23 cellular contexts compared by ENCODE assay signal in the genomic region with DNA sequence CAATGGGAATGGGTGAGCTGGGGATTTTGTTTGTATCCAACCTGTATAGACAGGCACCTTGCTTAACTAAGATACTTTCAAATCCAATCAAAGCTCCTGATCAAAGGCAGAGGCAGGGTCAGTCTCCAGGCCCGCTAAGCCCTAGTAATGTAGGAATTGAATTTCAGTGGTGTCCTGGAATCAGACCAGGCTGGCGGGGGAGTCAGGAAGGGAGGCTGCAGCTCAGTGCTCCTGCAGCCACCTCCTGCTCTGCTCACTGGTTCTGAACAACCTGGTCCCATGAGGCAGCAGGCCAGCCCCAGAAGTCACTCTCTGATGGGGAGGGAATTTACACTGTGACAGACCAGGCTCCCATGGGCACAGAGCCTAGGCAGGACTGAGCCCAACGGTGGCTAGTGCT. TPM values are rescaled to one million over a fixed set of nuclear protein-coding genes. Genes with fewer than 3 reads are reported as not detected.
A peak's percentile ranks its signal among the peaks of the same experiment; 100 is the strongest.
DNase-seq lines count a peak whose midpoint lies in the region; ATAC-seq and TF ChIP-seq lines count a peak whose summit lies in the region.
"Had no signal": no experiment of that assay in that cellular context is flagged by ENCODE, and none has a peak within 500 bp of the region (broad histone marks: within the 10 kb centered on the region; RNA-seq: fewer than 3 reads in every experiment).

No MANE protein-coding gene starts in this region.

- H3K9ac ChIP-seq in BLaER1 = no peak overlapping the region
- no peak overlapping the region for H3K9ac ChIP-seq in neural progenitor cell

- intact Hi-C loops in psoas muscle (cut with DNase I) = no loop called here

- no peaks in the 10 kb centered on the region for H3K79me2 ChIP-seq in neural progenitor cell (ENCODE audit: low read depth)

- H3K4me3 ChIP-seq in BLaER1 (no peak overlapping the region), psoas muscle (no peak overlapping the region), neural progenitor cell (no peak overlapping the region)
- H3K4me3 ChIP-seq: K562, PC-9, SJSA1 had no signal

- H3K27ac Mint-ChIP-seq in glutamatergic neuron (ENCODE audit: unreplicated experiment) (peak overlapping the region; percentile 96), neural progenitor cell (no peak overlapping the region)
- H3K27ac Mint-ChIP-seq: CD8-positive, alpha-beta T cell had no signal

- no peaks in the 10 kb centered on the region for H3F3A ChIP-seq in neural progenitor cell (ENCODE audit: low read depth)

- no peaks in the 10 kb centered on the region for H3K36me3 Mint-ChIP-seq in glutamatergic neuron (ENCODE audit: unreplicated experiment)
- no peaks in the 10 kb centered on the region for H3K36me3 Mint-ChIP-seq in neural progenitor cell
- H3K36me3 Mint-ChIP-seq: CD8-positive, alpha-beta T cell had no signal

- no peak overlapping the region for H3K27ac ChIP-seq in BLaER1
- no peak overlapping the region for H3K27ac ChIP-seq in psoas muscle
- H3K27ac ChIP-seq in neural progenitor cell = no peak overlapping the region
- H3K27ac ChIP-seq: C4-2B, PC-9, SJSA1 had no signal

- H3K27me3 ChIP-seq in BLaER1 (no peaks in the 10 kb centered on the region), psoas muscle (ENCODE audit: insufficient read depth in 3 of 3, low read length in 2 of 3) (peaks cover 0 to 1% (median 0%) of the 10 kb centered on the region in 3 donors), neural progenitor cell (no peaks in the 10 kb centered on the region)

- H3K9me3 Mint-ChIP-seq in glutamatergic neuron (ENCODE audit: unreplicated experiment) = peaks cover 31% of the 10 kb centered on the region
- no peaks in the 10 kb centered on the region for H3K9me3 Mint-ChIP-seq in neural progenitor cell
- H3K9me3 Mint-ChIP-seq: CD8-positive, alpha-beta T cell had no signal

- H3K4me1 ChIP-seq in BLaER1 = peaks cover 28% of the 10 kb centered on the region
- peaks cover 15% of the 10 kb centered on the region for H3K4me1 ChIP-seq in psoas muscle
- H3K4me1 ChIP-seq in neural progenitor cell = no peaks in the 10 kb centered on the region
- H3K4me1 ChIP-seq: Caco-2, SJSA1 had no signal

- peak; percentile 42 for DNase-seq in NCI-H69 (lab: John Stamatoyannopoulos, UW)
- peak; percentile 37 for DNase-seq in glutamatergic neuron
- no peak for DNase-seq in psoas muscle
- no peak for DNase-seq in DMS153 (lab: John Stamatoyannopoulos, UW)
- no peak for DNase-seq in neural progenitor cell (ENCODE audit: low spot score)
- DNase-seq: Caco-2; CD8-positive, alpha-beta T cell; DMS79 treated with DMSO at 0.1 percent for 48 hours; GOT3; NCI-H1092 treated with DMSO at 0.1 percent for 48 hours; NCI-H1436; NCI-H187 treated with DMSO at 0.1 percent for 48 hours; NCI-H345; NCI-H510A treated with DMSO at 0.1 percent for 48 hours; NCI-H748 treated with DMSO at 0.1 percent for 48 hours; NK-92 treated with Interleukin-12 subunit alpha and Interleukin-12 subunit beta, amount 100 ng/mL, for 24 hours; PC-9 had no signal

- H3K27me3 Mint-ChIP-seq in glutamatergic neuron (ENCODE audit: unreplicated experiment) (peaks cover 22% of the 10 kb centered on the region), neural progenitor cell (ENCODE audit: insufficient read depth, low read depth) (no peaks in the 10 kb centered on the region)

- TF ChIP-seq CTCF in glutamatergic neuron (IDR thresholded peaks at IDR 0.05; ENCODE audit: partially characterized antibody, unreplicated experiment) (no peak), psoas muscle (IDR thresholded peaks at IDR 0.05) (no peak), neural progenitor cell (IDR thresholded peaks at IDR 0.05) (no peak)

- H4K20me1 ChIP-seq in BLaER1 = no peaks in the 10 kb centered on the region
- no peaks in the 10 kb centered on the region for H4K20me1 ChIP-seq in neural progenitor cell (ENCODE audit: low read depth)

- peak overlapping the region; percentile 36 for H3K4me3 Mint-ChIP-seq in glutamatergic neuron (ENCODE audit: unreplicated experiment)
- no peak overlapping the region for H3K4me3 Mint-ChIP-seq in neural progenitor cell
- H3K4me3 Mint-ChIP-seq: CD8-positive, alpha-beta T cell had no signal

- H3K9me3 ChIP-seq in BLaER1 = no peaks in the 10 kb centered on the region
- no peaks in the 10 kb centered on the region for H3K9me3 ChIP-seq in psoas muscle
- no peaks in the 10 kb centered on the region for H3K9me3 ChIP-seq in neural progenitor cell (ENCODE audit: low read depth)
- H3K9me3 ChIP-seq: Caco-2, SJSA1 had no signal

- ATAC-seq in psoas muscle (peak in 3 of 4 donors; percentile 8 to 28 (median 23)), HG03045 (IDR thresholded peaks at IDR 0.05; ENCODE audit: unreplicated experiment) (no peak)
- ATAC-seq: CD8-positive, alpha-beta T cell; K562; Right ventricle myocardium inferior had no signal

- H3K4me1 Mint-ChIP-seq in glutamatergic neuron (ENCODE audit: low read depth, unreplicated experiment) (peaks cover 59% of the 10 kb centered on the region), neural progenitor cell (peaks cover 13% of the 10 kb centered on the region)

- no peak overlapping the region for H2AFZ ChIP-seq in neural progenitor cell (replicated peaks)
- H2AFZ ChIP-seq: PC-9 had no signal

- peak overlapping the region; percentile 64 for H3K4me2 ChIP-seq in BLaER1
- no peak overlapping the region for H3K4me2 ChIP-seq in neural progenitor cell
- H3K4me2 ChIP-seq: PC-9 had no signal

- WGBS in psoas muscle, 3 donors = 30 to 43% (median 35%) methylated on average over 3 of the region's 3 CpGs

- H3K36me3 ChIP-seq in BLaER1 (no peaks in the 10 kb centered on the region), psoas muscle (ENCODE audit: insufficient read depth in 1 of 2, low read depth in 1 of 2) (no peaks in the 10 kb centered on the region), neural progenitor cell (no peaks in the 10 kb centered on the region)
- H3K36me3 ChIP-seq: SJSA1 had no signal

RNA-seq across cellular contexts. Expression of gene GALNT18, which starts 38.5 kb away (rescaled TPM):
- total RNA-seq in glutamatergic neuron (ENCODE audit: unreplicated experiment) (76.9 TPM), psoas muscle (10 to 100 TPM in 1 of 4 donors, 1 to 10 TPM in 3; 8.3 to 11.3 (median 9.0) TPM), neural progenitor cell (ENCODE audit: low replicate concordance) (2.4 and 4.0 TPM in 2 replicates)
- 10 to 100 TPM in 1 of 3 donors, 1 to 10 TPM in 2; 4.6 to 32.4 (median 7.5) TPM for polyA plus RNA-seq in psoas muscle
- total RNA-seq: CD8-positive, alpha-beta T cell; K562; PC-9 had no signal
- polyA plus RNA-seq: K562 had no signal

Comparison
In these comparisons a context has a peak if more than half of its experiments do, and no peak if none do; other contexts are left out.
1. DNase-seq: peak in NCI-H69 (single experiment) and glutamatergic neuron (single experiment); none in psoas muscle (0 of 2), DMS153 (single experiment) and neural progenitor cell (single experiment).